Comparison of ENCODE assay signal across 21 cellular contexts in genomic region chr1:241157435-241157834, GRCh38.
A peak's percentile ranks its signal among the peaks of the same experiment; 100 is the strongest.
DNase-seq lines count a peak whose midpoint lies in the region; ATAC-seq, FAIRE-seq and TF ChIP-seq lines count a peak whose summit lies in the region.
"Had no signal": no experiment of that assay in that cellular context is flagged by ENCODE, and none has a peak within 500 bp of the region (broad histone marks: within the 10 kb centered on the region; RNA-seq: fewer than 3 reads in every experiment).

No MANE protein-coding gene starts in this region.

- peak; percentile 30; the same call in 2 of the 3 replicates for TF ChIP-seq CTCF in H9 (conservative IDR thresholded peaks at IDR 0.05)
- TF ChIP-seq CTCF in endodermal cell (conservative IDR thresholded peaks at IDR 0.05), result peak; percentile 49
- TF ChIP-seq CTCF in GM10266 (IDR thresholded peaks at IDR 0.05; ENCODE audit: control insufficient read depth, insufficient read depth, low read depth, missing control alignments), result no peak

- H2BK15ac ChIP-seq in H9 (ENCODE audit: low read depth, low read length), result no peak overlapping the region

- H3K36me3 Mint-ChIP-seq in H9 (ENCODE audit: insufficient read depth in 1 of 3, low read depth in 3 of 3) (peaks cover 0 to 7% (median 2%) of the 10 kb centered on the region in 3 experiments; a peak in 3 of 7 replicates), endodermal cell (ENCODE audit: low read depth) (no peaks in the 10 kb centered on the region)
- H3K36me3 Mint-ChIP-seq: CD4-positive, CD25-positive, alpha-beta regulatory T cell; IgD-negative memory B cell had no signal

- H3T11ph ChIP-seq in H9 (ENCODE audit: low read length), result no peak overlapping the region

- 0 out of 7 replicates have a peak overlapping the region, but pooled peaks of 1 of the 3 experiments have one; percentile 26 for H3K27ac Mint-ChIP-seq in H9
- H3K27ac Mint-ChIP-seq in endodermal cell, result no peak overlapping the region
- H3K27ac Mint-ChIP-seq: CD4-positive, CD25-positive, alpha-beta regulatory T cell; IgD-negative memory B cell; T-helper 1 cell treated with Interleukin-12 subunit alpha and Interleukin-12 subunit beta and Interleukin-4 antibody, amounts not matched to agents 30 μg/mL and 1 μg/mL, for 36 hours had no signal

- H3K9me3 ChIP-seq in H9 (ENCODE audit: control insufficient read depth, low read depth, low read length) (no peaks in the 10 kb centered on the region), endodermal cell (ENCODE audit: control insufficient read depth, low read length) (no peaks in the 10 kb centered on the region)
- H3K9me3 ChIP-seq: HAP-1, Peyer's patch, SJCRH30 had no signal

- H3K9ac ChIP-seq in H9 (ENCODE audit: extremely low read depth, insufficient read length, low read length), result no peak overlapping the region
- H3K9ac ChIP-seq in endodermal cell (ENCODE audit: extremely low read depth, low read length, poor library complexity, severe bottlenecking), result no peak overlapping the region

- H3K4me2 ChIP-seq in H9 (ENCODE audit: insufficient read depth, insufficient read length, low read length), result no peak overlapping the region

- H3K4me1 Mint-ChIP-seq in H9 (peaks cover 7 to 15% of the 10 kb centered on the region in 2 experiments), endodermal cell (no peaks in the 10 kb centered on the region)
- H3K4me1 Mint-ChIP-seq: CD4-positive, CD25-positive, alpha-beta regulatory T cell had no signal

- no peak overlapping the region for H3K14ac ChIP-seq in H9 (ENCODE audit: insufficient read depth, low read length)

- no peak overlapping the region for H3K56ac ChIP-seq in H9 (ENCODE audit: insufficient read length, low read depth, low read length)

- no peak overlapping the region for H2AK5ac ChIP-seq in H9 (ENCODE audit: insufficient read length, low read length)

- H3K18ac ChIP-seq in H9 (ENCODE audit: insufficient read length, low read depth, low read length), result no peak overlapping the region

- no peaks in the 10 kb centered on the region for H3K27me3 Mint-ChIP-seq in H9 (ENCODE audit: low read depth)
- no peaks in the 10 kb centered on the region for H3K27me3 Mint-ChIP-seq in endodermal cell (ENCODE audit: insufficient read depth)
- H3K27me3 Mint-ChIP-seq: CD4-positive, CD25-positive, alpha-beta regulatory T cell; IgD-negative memory B cell had no signal

- H4K20me1 ChIP-seq in H9 (ENCODE audit: control insufficient read depth, insufficient read depth, insufficient read length), result no peaks in the 10 kb centered on the region

- no peaks in the 10 kb centered on the region for H3K79me1 ChIP-seq in H9 (ENCODE audit: insufficient read depth, low read depth, low read length, poor library complexity, severe bottlenecking)

- H2BK120ac ChIP-seq in H9 (ENCODE audit: low read depth, low read length, poor library complexity, severe bottlenecking), result no peak overlapping the region

- ATAC-seq in HG03175 (IDR thresholded peaks at IDR 0.05; ENCODE audit: unreplicated experiment), result no peak

- H3K27ac ChIP-seq in H9 (ENCODE audit: insufficient read length, low read depth, low read length) (no peak overlapping the region), endodermal cell (ENCODE audit: low read depth, low read length) (no peak overlapping the region)
- H3K27ac ChIP-seq: SJCRH30 had no signal

- no peak overlapping the region for H3K4me3 Mint-ChIP-seq in H9
- no peak overlapping the region for H3K4me3 Mint-ChIP-seq in endodermal cell
- H3K4me3 Mint-ChIP-seq: CD4-positive, CD25-positive, alpha-beta regulatory T cell; IgD-negative memory B cell; T-helper 1 cell treated with Interleukin-12 subunit alpha and Interleukin-12 subunit beta and Interleukin-4 antibody, amounts not matched to agents 30 μg/mL and 1 μg/mL, for 36 hours had no signal

- H4K8ac ChIP-seq in H9 (replicated peaks; ENCODE audit: insufficient read length, low read depth, low read length), result no peak overlapping the region

- H2BK20ac ChIP-seq in H9 (ENCODE audit: low read depth, low read length, poor library complexity, severe bottlenecking), result no peak overlapping the region

- H4K5ac ChIP-seq in H9 (ENCODE audit: insufficient read length, low read depth, low read length), result no peak overlapping the region

- H3K4me3 ChIP-seq in endodermal cell (ENCODE audit: low read length), result no peak overlapping the region
- H3K4me3 ChIP-seq: HAP-1, Peyer's patch, SJCRH30 had no signal

- no CpG with 5 or more reads among the region's 3 CpGs for WGBS in H9 (ENCODE audit: extremely low coverage, insufficient read length, low lambda C conversion rate)
- WGBS in endodermal cell (ENCODE audit: insufficient coverage in 1 of 2, insufficient read length in 1 of 2), 2 experiments, result 82 to 90% methylated on average over 2 to 3 of the region's 3 CpGs

- H4K91ac ChIP-seq in H9 (ENCODE audit: insufficient read length, low read depth, low read length), result no peak overlapping the region

- no peak overlapping the region for H2BK12ac ChIP-seq in H9 (ENCODE audit: insufficient read length, low read depth, low read length)

- H3K4ac ChIP-seq in H9 (ENCODE audit: low read depth, low read length), result no peak overlapping the region

- H3K9me3 Mint-ChIP-seq in H9 (peaks cover 4 to 5% of the 10 kb centered on the region in 2 experiments; a peak in 3 of 5 replicates), endodermal cell (no peaks in the 10 kb centered on the region)
- H3K9me3 Mint-ChIP-seq: T-helper 1 cell treated with Interleukin-12 subunit alpha and Interleukin-12 subunit beta and Interleukin-4 antibody, amounts not matched to agents 30 μg/mL and 1 μg/mL, for 36 hours had no signal

- H3K27me3 ChIP-seq in H9 (ENCODE audit: insufficient read depth, low read length) (no peaks in the 10 kb centered on the region), endodermal cell (ENCODE audit: control insufficient read depth, insufficient read depth, low read length, poor library complexity, severe bottlenecking) (no peaks in the 10 kb centered on the region)
- H3K27me3 ChIP-seq: Peyer's patch, SJCRH30 had no signal

- H3K36me3 ChIP-seq in endodermal cell (ENCODE audit: control insufficient read depth, insufficient read depth, low read length), result no peaks in the 10 kb centered on the region
- H3K36me3 ChIP-seq: HAP-1, Peyer's patch, SJCRH30 had no signal

- no peak for FAIRE-seq in urothelium cell line (lab: Jason Lieb, UNC)
- FAIRE-seq: G401.6, GM18507, GM19239 had no signal

- H3K4me1 ChIP-seq in H9 (ENCODE audit: insufficient read depth, low read length) (no peaks in the 10 kb centered on the region), endodermal cell (ENCODE audit: control insufficient read depth, insufficient read depth, low read length) (no peaks in the 10 kb centered on the region)
- H3K4me1 ChIP-seq: HAP-1, SJCRH30 had no signal

- DNase-seq in ELR (ENCODE audit: low read depth) (peak; percentile 17), H9 (no peak), SK-MEL-5 (ENCODE audit: low read depth, low spot score) (peak; percentile 25), endodermal cell (no peak), MV-4-11 (lab: John Stamatoyannopoulos, UW) (no peak), GM10266 (ENCODE audit: extremely low spot score) (no peak), urothelium cell line (ENCODE audit: low spot score) (no peak)
- DNase-seq: CD4-positive, CD25-positive, alpha-beta regulatory T cell; DMS 273 treated with DMSO at 0.1 percent for 48 hours; NCI-H187 treated with DMSO at 0.1 percent for 48 hours; NCI-H2107; NCI-H510A; Peyer's patch; SJCRH30 had no signal

- no peak overlapping the region for H2AFZ ChIP-seq in H9 (ENCODE audit: low read length)

- in situ Hi-C loops in SK-MEL-5 (cut with HindIII; ENCODE audit: low pct_unique_long_range_greater_than_20kb, low sequenced_read_pairs), result no loop called here

- H3K23me2 ChIP-seq in H9 (ENCODE audit: insufficient read length, low read depth, low read length, poor library complexity, severe bottlenecking), result no peaks in the 10 kb centered on the region

- no peaks in the 10 kb centered on the region for H3K79me2 ChIP-seq in H9 (ENCODE audit: insufficient read depth, low read length)

- H3K23ac ChIP-seq in H9 (ENCODE audit: insufficient read length, low read depth, low read length), result no peak overlapping the region

- H2BK5ac ChIP-seq in H9 (ENCODE audit: insufficient read length, low read length), result no peak overlapping the region

Comparison
In these comparisons a context has a peak if more than half of its experiments do, and no peak if none do; other contexts are left out.
1. DNase-seq: peak in ELR (single experiment) and SK-MEL-5 (single experiment); none in H9 (single experiment), endodermal cell (single experiment), MV-4-11 (single experiment), GM10266 (single experiment) and urothelium cell line (single experiment).